Comparison of ENCODE assay signal across 11 cellular contexts in the genomic region with DNA sequence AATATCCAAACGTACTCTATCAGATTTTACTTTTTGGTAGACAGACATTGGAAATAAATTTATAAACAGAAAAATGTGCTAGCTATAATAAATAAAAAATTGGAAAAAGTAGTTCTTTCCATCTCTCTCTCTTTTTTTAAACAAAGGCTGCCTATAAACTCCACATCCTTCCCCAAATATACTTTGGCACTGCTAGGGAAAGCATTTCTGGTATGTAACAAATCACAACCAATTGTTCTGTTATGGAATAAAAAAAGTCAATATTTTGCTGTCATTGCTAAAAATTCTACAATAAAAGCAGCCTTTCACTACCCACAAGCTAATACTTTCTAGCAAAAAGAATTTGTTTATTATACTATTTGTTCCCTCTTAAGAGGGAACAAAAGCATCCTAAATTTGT.
"Had no signal": no experiment of that assay in that cellular context is flagged by ENCODE, and none has a peak within 500 bp of the region (broad histone marks: within the 10 kb centered on the region; RNA-seq: fewer than 3 reads in every experiment).

No MANE protein-coding gene starts in this region.

- H3K4me1 Mint-ChIP-seq: stimulated activated naive B cell treated with anti-CD40 and anti-IgM and Interleukin-4, amounts not matched to agents 10 μg/mL and 1 μg/mL and 100 μg/mL, for 72 hours had no signal

- H3K9me3 ChIP-seq: body of pancreas, neutrophil, right atrium auricular region had no signal

- H3K27me3 ChIP-seq: body of pancreas, neutrophil, right atrium auricular region had no signal

- H3K27ac ChIP-seq: body of pancreas, neutrophil, right atrium auricular region had no signal

- H3K9me3 Mint-ChIP-seq: stimulated activated naive B cell treated with anti-CD40 and anti-IgM and Interleukin-4, amounts not matched to agents 10 μg/mL and 1 μg/mL and 100 μg/mL, for 72 hours; T-helper 2 cell treated with Interferon-gamma antibody and Interleukin-4, amounts not matched to agents 5 μg/mL and 100 μg/mL, for 36 hours; type B pancreatic cell had no signal

- DNase-seq: activated CD4-positive, alpha-beta T cell treated with anti-CD3 and anti-CD28 coated beads, Interleukin-2, amount 50 U/mL, for 1 hour; activated naive CD4-positive, alpha-beta T cell treated with anti-CD3 and anti-CD28 coated beads, Interleukin-2, amount 50 U/mL, for 16 hours; body of pancreas; hypothalamus; naive thymus-derived CD4-positive, alpha-beta T cell; stimulated activated CD4-positive, alpha-beta T cell treated with anti-CD3 and anti-CD28 coated beads, Interleukin-2, amount 100 ng/mL, for 24 hours; stimulated activated naive B cell treated with anti-CD40 and anti-IgM and Interleukin-4, amounts not matched to agents 10 μg/mL and 1 μg/mL and 100 μg/mL, for 72 hours had no signal

- H3K36me3 ChIP-seq: neutrophil, right atrium auricular region had no signal

- H3K4me3 ChIP-seq: body of pancreas, right atrium auricular region had no signal

- H3K27ac Mint-ChIP-seq: naive thymus-derived CD4-positive, alpha-beta T cell; stimulated activated naive B cell treated with anti-CD40 and anti-IgM and Interleukin-4, amounts not matched to agents 10 μg/mL and 1 μg/mL and 100 μg/mL, for 72 hours; T-helper 2 cell treated with Interferon-gamma antibody and Interleukin-4, amounts not matched to agents 5 μg/mL and 100 μg/mL, for 36 hours; type B pancreatic cell had no signal

- H3K4me3 Mint-ChIP-seq: naive thymus-derived CD4-positive, alpha-beta T cell; stimulated activated naive B cell treated with anti-CD40 and anti-IgM and Interleukin-4, amounts not matched to agents 10 μg/mL and 1 μg/mL and 100 μg/mL, for 72 hours; T-helper 2 cell treated with Interferon-gamma antibody and Interleukin-4, amounts not matched to agents 5 μg/mL and 100 μg/mL, for 36 hours; type B pancreatic cell had no signal

- H3K27me3 Mint-ChIP-seq: naive thymus-derived CD4-positive, alpha-beta T cell; stimulated activated naive B cell treated with anti-CD40 and anti-IgM and Interleukin-4, amounts not matched to agents 10 μg/mL and 1 μg/mL and 100 μg/mL, for 72 hours; type B pancreatic cell had no signal

- H3K36me3 Mint-ChIP-seq: naive thymus-derived CD4-positive, alpha-beta T cell; stimulated activated naive B cell treated with anti-CD40 and anti-IgM and Interleukin-4, amounts not matched to agents 10 μg/mL and 1 μg/mL and 100 μg/mL, for 72 hours; type B pancreatic cell had no signal

- H3K4me1 ChIP-seq: body of pancreas had no signal
